Comparison of ENCODE assay signal across 17 cellular contexts in genomic region chr12:113087193-113087592, GRCh38. TPM values are rescaled to one million over a fixed set of nuclear protein-coding genes. Genes with fewer than 3 reads are reported as not detected.
DNase-seq lines count a peak whose midpoint lies in the region; ATAC-seq and TF ChIP-seq lines count a peak whose summit lies in the region.
"Had no signal": no experiment of that assay in that cellular context is flagged by ENCODE, and none has a peak within 500 bp of the region (broad histone marks: within the 10 kb centered on the region; RNA-seq: fewer than 3 reads in every experiment).

No MANE protein-coding gene starts in this region.

- intact Hi-C loops in spleen (cut with DNase I; ENCODE audit: low total_unique reads): no loop called here

- H3K79me2 ChIP-seq in OCI-LY1 (ENCODE audit: insufficient read depth, low read length): no peaks in the 10 kb centered on the region

- H3K9me2 ChIP-seq in OCI-LY1 (ENCODE audit: low read depth, low read length): no peaks in the 10 kb centered on the region

- H3K9me3 Mint-ChIP-seq in activated T-cell treated with anti-CD3 and anti-CD28 coated beads, Interleukin-2, amount 50 U/mL, for 4 hours: no peaks in the 10 kb centered on the region
- no peaks in the 10 kb centered on the region for H3K9me3 Mint-ChIP-seq in activated naive CD8-positive, alpha-beta T cell treated with anti-CD3 and anti-CD28 coated beads, Interleukin-2, amount 50 U/mL, for 24 hours

- TF ChIP-seq POLR2A in spleen (IDR thresholded peaks at IDR 0.05): no peak

- H3K36me3 ChIP-seq in OCI-LY1 (ENCODE audit: insufficient read depth, low read length): peaks cover 94% of the 10 kb centered on the region
- H3K36me3 ChIP-seq in spleen: peaks cover 0 to 29% (median 0%) of the 10 kb centered on the region in 6 donors
- H3K36me3 ChIP-seq: gastroesophageal sphincter had no signal

- TF ChIP-seq CTCF in OCI-LY1 (IDR thresholded peaks at IDR 0.05; ENCODE audit: low read length): no peak
- TF ChIP-seq CTCF in spleen (IDR thresholded peaks at IDR 0.05 in 8 of 11, conservative IDR thresholded peaks at IDR 0.05 in 3 of 11): no peak

- peak overlapping the region; percentile 61 for H3K4me2 ChIP-seq in OCI-LY1 (ENCODE audit: low read length)
- H3K4me2 ChIP-seq: smooth muscle cell had no signal

- no peaks in the 10 kb centered on the region for H4K20me1 ChIP-seq in OCI-LY1 (ENCODE audit: insufficient read depth, low read length)

- H3K9ac ChIP-seq in OCI-LY1 (ENCODE audit: low read length): peak overlapping the region; percentile 67

- H3K9me3 ChIP-seq in OCI-LY1 (ENCODE audit: low read length) (no peaks in the 10 kb centered on the region), spleen (no peaks in the 10 kb centered on the region)
- H3K9me3 ChIP-seq: gastroesophageal sphincter had no signal

- ATAC-seq in activated T-cell treated with anti-CD3 and anti-CD28 coated beads, Interleukin-2, amount 50 U/mL, for 4 hours: no peak
- no peak for ATAC-seq in activated naive CD8-positive, alpha-beta T cell treated with anti-CD3 and anti-CD28 coated beads, Interleukin-2, amount 50 U/mL, for 24 hours
- no peak for ATAC-seq in GM21423 (IDR thresholded peaks at IDR 0.05; ENCODE audit: unreplicated experiment)
- no peak for ATAC-seq in GM19397 (IDR thresholded peaks at IDR 0.05; ENCODE audit: unreplicated experiment)
- ATAC-seq: activated CD4-positive, CD25-positive, alpha-beta regulatory T cell treated with anti-CD3 and anti-CD28 coated beads, Interleukin-2, amount 50 U/mL, for 24 hours; gastroesophageal sphincter had no signal

- no peaks in the 10 kb centered on the region for H3K27me3 ChIP-seq in OCI-LY1 (ENCODE audit: insufficient read depth, low read length)
- no peaks in the 10 kb centered on the region for H3K27me3 ChIP-seq in spleen (replicated peaks in 1 of 7)

- H3K4me1 Mint-ChIP-seq in activated T-cell treated with anti-CD3 and anti-CD28 coated beads, Interleukin-2, amount 50 U/mL, for 4 hours (ENCODE audit: low read depth): peaks cover 83% of the 10 kb centered on the region
- peaks cover 81% of the 10 kb centered on the region for H3K4me1 Mint-ChIP-seq in activated naive CD8-positive, alpha-beta T cell treated with anti-CD3 and anti-CD28 coated beads, Interleukin-2, amount 50 U/mL, for 24 hours

- H3K27ac ChIP-seq in OCI-LY1 (ENCODE audit: low read depth, low read length, poor library complexity, severe bottlenecking): peak overlapping the region; percentile 97
- peak overlapping the region; percentile 54 to 86 (median 71) for H3K27ac ChIP-seq in spleen
- H3K27ac ChIP-seq: gastroesophageal sphincter had no signal

- no peak overlapping the region for H2AFZ ChIP-seq in OCI-LY1 (ENCODE audit: low read length)

- H3K27me3 Mint-ChIP-seq in activated T-cell treated with anti-CD3 and anti-CD28 coated beads, Interleukin-2, amount 50 U/mL, for 4 hours (ENCODE audit: low read depth): no peaks in the 10 kb centered on the region
- H3K27me3 Mint-ChIP-seq in activated naive CD8-positive, alpha-beta T cell treated with anti-CD3 and anti-CD28 coated beads, Interleukin-2, amount 50 U/mL, for 24 hours: no peaks in the 10 kb centered on the region

- 27 to 42% (median 29%) methylated on average over 5 of the region's 5 CpGs for WGBS in spleen, 5 donors

- peak overlapping the region; percentile 52 for H3K4me3 Mint-ChIP-seq in activated T-cell treated with anti-CD3 and anti-CD28 coated beads, Interleukin-2, amount 50 U/mL, for 4 hours
- peak overlapping the region; percentile 24 for H3K4me3 Mint-ChIP-seq in activated naive CD8-positive, alpha-beta T cell treated with anti-CD3 and anti-CD28 coated beads, Interleukin-2, amount 50 U/mL, for 24 hours

- peak overlapping the region; percentile 56 for H3K27ac Mint-ChIP-seq in activated naive CD8-positive, alpha-beta T cell treated with anti-CD3 and anti-CD28 coated beads, Interleukin-2, amount 50 U/mL, for 24 hours

- no peak for DNase-seq in activated T-cell treated with anti-CD3 and anti-CD28 coated beads, Interleukin-2, amount 50 U/mL, for 4 hours
- DNase-seq in activated T-cell treated with anti-CD3 and anti-CD28 coated beads for 4 hours (no peak), spleen (no peak), hippocampal formation (lab: John Stamatoyannopoulos, UW) (no peak)
- DNase-seq in activated naive CD8-positive, alpha-beta T cell treated with anti-CD3 and anti-CD28 coated beads, Interleukin-2, amount 50 U/mL, for 24 hours: no peak
- DNase-seq: central memory CD4-positive, alpha-beta T cell; mesenchymal stem cell; NCI-H1105 treated with DMSO at 0.1 percent for 48 hours; SW 1271 had no signal

- peaks cover 5% of the 10 kb centered on the region for H3K36me3 Mint-ChIP-seq in activated T-cell treated with anti-CD3 and anti-CD28 coated beads, Interleukin-2, amount 50 U/mL, for 4 hours (ENCODE audit: insufficient read depth)
- no peaks in the 10 kb centered on the region for H3K36me3 Mint-ChIP-seq in activated naive CD8-positive, alpha-beta T cell treated with anti-CD3 and anti-CD28 coated beads, Interleukin-2, amount 50 U/mL, for 24 hours (ENCODE audit: low read depth)

- H3K4me3 ChIP-seq in OCI-LY1 (ENCODE audit: low read depth, low read length, poor library complexity, severe bottlenecking): peak overlapping the region; percentile 13
- peak overlapping the region in 1 of 8 donors; percentile 43 for H3K4me3 ChIP-seq in spleen
- H3K4me3 ChIP-seq: gastroesophageal sphincter, smooth muscle cell had no signal

- peaks cover 27% of the 10 kb centered on the region for H3F3A ChIP-seq in OCI-LY1 (ENCODE audit: insufficient read depth, low read length)

- H3K4me1 ChIP-seq in OCI-LY1 (ENCODE audit: insufficient read depth, low read length, severe bottlenecking) (peaks cover 100% of the 10 kb centered on the region), spleen (peaks cover 50 to 100% (median 96%) of the 10 kb centered on the region in 6 donors)
- H3K4me1 ChIP-seq: gastroesophageal sphincter had no signal

RNA-seq across cellular contexts. Expression of gene DTX1, which starts 30.7 kb away (rescaled TPM):
- total RNA-seq in activated T-cell treated with anti-CD3 and anti-CD28 coated beads, Interleukin-2, amount 50 U/mL, for 4 hours: 1 to 10 TPM; 5.0 to 7.7 (median 5.2) TPM
- 100 to 1,000 TPM in 2 of 7 donors, 10 to 100 TPM in 5; 54.6 to 141 (median 76.1) TPM for total RNA-seq in spleen
- polyA plus RNA-seq in spleen: 100 to 1,000 TPM in 1 of 3 donors, 10 to 100 TPM in 2; 53.4 to 102 (median 96.7) TPM

RNA-seq across cellular contexts. Expression of gene RASAL1, which starts 48.4 kb away (rescaled TPM):
- 1 to 10 TPM in 1 of 3 donors, under 1 TPM in 2; 0.58 to 1.1 (median 0.87) TPM for total RNA-seq in activated T-cell treated with anti-CD3 and anti-CD28 coated beads, Interleukin-2, amount 50 U/mL, for 4 hours
- total RNA-seq in spleen: 1 to 10 TPM in 1 of 7 donors, under 1 TPM in 4, not detected in 2; 0.13 to 1.7 (median 0.57) TPM
- polyA plus RNA-seq in spleen: 1 to 10 TPM in 1 of 3 donors, under 1 TPM in 2; 0.58 to 1.1 (median 0.91) TPM
- total RNA-seq: omental fat pad, smooth muscle cell, subcutaneous adipose tissue had no signal
- polyA plus RNA-seq: smooth muscle cell had no signal

Comparison
In these comparisons a context has a peak if more than half of its experiments do, and no peak if none do; other contexts are left out.
1. RNA of gene DTX1, which starts 30.7 kb away (total RNA-seq): 54.6 to 141 TPM in spleen; 5.0 to 7.7 TPM in activated T-cell treated with anti-CD3 and anti-CD28 coated beads, Interleukin-2, amount 50 U/mL, for 4 hours; every median in the first group is over 4 times any median in the second.